1 cellular context compared by ENCODE assay signal in the genomic region with DNA sequence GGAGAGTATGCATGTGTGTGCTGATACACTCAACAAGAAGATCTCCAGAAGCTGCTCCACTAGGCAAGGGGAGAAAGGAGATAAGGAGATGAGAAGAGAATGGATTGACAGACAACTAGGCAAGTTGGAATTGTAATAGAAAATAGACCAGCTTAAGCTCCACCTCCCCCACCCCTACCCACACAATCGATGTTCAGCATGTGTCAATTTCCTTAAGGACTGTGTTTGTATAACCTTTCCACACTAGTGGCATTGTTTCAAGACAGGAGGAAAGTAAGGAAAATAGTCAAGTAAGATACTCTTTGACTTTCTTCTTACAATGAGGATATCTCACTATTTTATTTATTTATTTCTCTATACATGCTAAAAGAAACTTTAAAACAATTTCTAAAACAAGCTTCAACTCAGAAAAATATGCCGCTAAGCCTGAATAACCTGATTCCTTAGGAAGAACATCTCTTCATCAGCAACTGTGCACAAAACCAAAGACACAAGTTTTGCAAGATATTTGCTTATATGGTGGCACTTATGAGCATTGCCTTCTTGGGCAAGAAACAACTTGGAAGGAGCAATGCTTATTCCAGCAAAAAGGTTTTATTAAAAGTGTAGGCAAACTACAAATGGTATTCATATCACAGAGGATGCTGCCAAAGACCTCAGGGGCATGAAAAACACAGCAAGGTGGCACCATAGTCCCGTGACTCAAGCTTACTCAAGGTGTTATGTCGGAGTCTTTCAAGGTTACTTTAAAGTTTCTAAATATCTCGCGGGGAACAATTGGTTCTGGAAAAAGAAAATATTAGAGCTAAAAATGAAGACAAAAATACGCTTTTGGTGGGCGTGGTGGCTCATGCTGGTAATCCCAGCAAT.
TF ChIP-seq lines count a peak whose summit lies in the region.

No MANE protein-coding gene starts in this region.

TF ChIP-seq in GM23338, 12 proteins besides CTCF, POLR2A, EP300 and RAD21 (continued from another document):
- TF ChIP-seq CREB1 (CRISPR knock-in tag; IDR thresholded peaks at IDR 0.05; ENCODE audit: low read depth) (no peak), EZH2phosphoT487 (IDR thresholded peaks at IDR 0.05; ENCODE audit: unreplicated experiment) (no peak), ETS1 (IDR thresholded peaks at IDR 0.05) (no peak), STAT1 (IDR thresholded peaks at IDR 0.05; ENCODE audit: unreplicated experiment) (no peak), JUNB (IDR thresholded peaks at IDR 0.05; ENCODE audit: unreplicated experiment) (no peak), POLR2AphosphoS5 (IDR thresholded peaks at IDR 0.05; ENCODE audit: low read depth) (no peak)
- TF ChIP-seq, protein P1, sequence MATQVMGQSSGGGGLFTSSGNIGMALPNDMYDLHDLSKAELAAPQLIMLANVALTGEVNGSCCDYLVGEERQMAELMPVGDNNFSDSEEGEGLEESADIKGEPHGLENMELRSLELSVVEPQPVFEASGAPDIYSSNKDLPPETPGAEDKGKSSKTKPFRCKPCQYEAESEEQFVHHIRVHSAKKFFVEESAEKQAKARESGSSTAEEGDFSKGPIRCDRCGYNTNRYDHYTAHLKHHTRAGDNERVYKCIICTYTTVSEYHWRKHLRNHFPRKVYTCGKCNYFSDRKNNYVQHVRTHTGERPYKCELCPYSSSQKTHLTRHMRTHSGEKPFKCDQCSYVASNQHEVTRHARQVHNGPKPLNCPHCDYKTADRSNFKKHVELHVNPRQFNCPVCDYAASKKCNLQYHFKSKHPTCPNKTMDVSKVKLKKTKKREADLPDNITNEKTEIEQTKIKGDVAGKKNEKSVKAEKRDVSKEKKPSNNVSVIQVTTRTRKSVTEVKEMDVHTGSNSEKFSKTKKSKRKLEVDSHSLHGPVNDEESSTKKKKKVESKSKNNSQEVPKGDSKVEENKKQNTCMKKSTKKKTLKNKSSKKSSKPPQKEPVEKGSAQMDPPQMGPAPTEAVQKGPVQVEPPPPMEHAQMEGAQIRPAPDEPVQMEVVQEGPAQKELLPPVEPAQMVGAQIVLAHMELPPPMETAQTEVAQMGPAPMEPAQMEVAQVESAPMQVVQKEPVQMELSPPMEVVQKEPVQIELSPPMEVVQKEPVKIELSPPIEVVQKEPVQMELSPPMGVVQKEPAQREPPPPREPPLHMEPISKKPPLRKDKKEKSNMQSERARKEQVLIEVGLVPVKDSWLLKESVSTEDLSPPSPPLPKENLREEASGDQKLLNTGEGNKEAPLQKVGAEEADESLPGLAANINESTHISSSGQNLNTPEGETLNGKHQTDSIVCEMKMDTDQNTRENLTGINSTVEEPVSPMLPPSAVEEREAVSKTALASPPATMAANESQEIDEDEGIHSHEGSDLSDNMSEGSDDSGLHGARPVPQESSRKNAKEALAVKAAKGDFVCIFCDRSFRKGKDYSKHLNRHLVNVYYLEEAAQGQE (IDR thresholded peaks at IDR 0.05; ENCODE audit: unreplicated experiment), result no peak
- TF ChIP-seq, protein P2, sequence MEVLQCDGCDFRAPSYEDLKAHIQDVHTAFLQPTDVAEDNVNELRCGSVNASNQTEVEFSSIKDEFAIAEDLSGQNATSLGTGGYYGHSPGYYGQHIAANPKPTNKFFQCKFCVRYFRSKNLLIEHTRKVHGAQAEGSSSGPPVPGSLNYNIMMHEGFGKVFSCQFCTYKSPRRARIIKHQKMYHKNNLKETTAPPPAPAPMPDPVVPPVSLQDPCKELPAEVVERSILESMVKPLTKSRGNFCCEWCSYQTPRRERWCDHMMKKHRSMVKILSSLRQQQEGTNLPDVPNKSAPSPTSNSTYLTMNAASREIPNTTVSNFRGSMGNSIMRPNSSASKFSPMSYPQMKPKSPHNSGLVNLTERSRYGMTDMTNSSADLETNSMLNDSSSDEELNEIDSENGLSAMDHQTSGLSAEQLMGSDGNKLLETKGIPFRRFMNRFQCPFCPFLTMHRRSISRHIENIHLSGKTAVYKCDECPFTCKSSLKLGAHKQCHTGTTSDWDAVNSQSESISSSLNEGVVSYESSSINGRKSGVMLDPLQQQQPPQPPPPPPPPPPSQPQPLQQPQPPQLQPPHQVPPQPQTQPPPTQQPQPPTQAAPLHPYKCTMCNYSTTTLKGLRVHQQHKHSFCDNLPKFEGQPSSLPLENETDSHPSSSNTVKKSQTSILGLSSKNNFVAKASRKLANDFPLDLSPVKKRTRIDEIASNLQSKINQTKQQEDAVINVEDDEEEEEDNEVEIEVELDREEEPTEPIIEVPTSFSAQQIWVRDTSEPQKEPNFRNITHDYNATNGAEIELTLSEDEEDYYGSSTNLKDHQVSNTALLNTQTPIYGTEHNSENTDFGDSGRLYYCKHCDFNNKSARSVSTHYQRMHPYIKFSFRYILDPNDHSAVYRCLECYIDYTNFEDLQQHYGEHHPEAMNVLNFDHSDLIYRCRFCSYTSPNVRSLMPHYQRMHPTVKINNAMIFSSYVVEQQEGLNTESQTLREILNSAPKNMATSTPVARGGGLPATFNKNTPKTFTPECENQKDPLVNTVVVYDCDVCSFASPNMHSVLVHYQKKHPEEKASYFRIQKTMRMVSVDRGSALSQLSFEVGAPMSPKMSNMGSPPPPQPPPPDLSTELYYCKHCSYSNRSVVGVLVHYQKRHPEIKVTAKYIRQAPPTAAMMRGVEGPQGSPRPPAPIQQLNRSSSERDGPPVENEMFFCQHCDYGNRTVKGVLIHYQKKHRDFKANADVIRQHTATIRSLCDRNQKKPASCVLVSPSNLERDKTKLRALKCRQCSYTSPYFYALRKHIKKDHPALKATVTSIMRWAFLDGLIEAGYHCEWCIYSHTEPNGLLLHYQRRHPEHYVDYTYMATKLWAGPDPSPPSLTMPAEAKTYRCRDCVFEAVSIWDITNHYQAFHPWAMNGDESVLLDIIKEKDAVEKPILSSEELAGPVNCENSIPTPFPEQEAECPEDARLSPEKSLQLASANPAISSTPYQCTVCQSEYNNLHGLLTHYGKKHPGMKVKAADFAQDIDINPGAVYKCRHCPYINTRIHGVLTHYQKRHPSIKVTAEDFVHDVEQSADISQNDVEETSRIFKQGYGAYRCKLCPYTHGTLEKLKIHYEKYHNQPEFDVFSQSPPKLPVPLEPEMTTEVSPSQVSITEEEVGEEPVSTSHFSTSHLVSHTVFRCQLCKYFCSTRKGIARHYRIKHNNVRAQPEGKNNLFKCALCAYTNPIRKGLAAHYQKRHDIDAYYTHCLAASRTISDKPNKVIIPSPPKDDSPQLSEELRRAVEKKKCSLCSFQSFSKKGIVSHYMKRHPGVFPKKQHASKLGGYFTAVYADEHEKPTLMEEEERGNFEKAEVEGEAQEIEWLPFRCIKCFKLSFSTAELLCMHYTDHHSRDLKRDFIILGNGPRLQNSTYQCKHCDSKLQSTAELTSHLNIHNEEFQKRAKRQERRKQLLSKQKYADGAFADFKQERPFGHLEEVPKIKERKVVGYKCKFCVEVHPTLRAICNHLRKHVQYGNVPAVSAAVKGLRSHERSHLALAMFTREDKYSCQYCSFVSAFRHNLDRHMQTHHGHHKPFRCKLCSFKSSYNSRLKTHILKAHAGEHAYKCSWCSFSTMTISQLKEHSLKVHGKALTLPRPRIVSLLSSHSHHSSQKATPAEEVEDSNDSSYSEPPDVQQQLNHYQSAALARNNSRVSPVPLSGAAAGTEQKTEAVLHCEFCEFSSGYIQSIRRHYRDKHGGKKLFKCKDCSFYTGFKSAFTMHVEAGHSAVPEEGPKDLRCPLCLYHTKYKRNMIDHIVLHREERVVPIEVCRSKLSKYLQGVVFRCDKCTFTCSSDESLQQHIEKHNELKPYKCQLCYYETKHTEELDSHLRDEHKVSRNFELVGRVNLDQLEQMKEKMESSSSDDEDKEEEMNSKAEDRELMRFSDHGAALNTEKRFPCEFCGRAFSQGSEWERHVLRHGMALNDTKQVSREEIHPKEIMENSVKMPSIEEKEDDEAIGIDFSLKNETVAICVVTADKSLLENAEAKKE (CRISPR knock-in tag; IDR thresholded peaks at IDR 0.05), result no peak
